ENCODE assay signal across 8 cellular contexts in genomic region chr5:119074419-119074818, GRCh38. TPM values are rescaled to one million over a fixed set of nuclear protein-coding genes. Genes with fewer than 3 reads are reported as not detected.
DNase-seq lines count a peak whose midpoint lies in the region; ATAC-seq and TF ChIP-seq lines count a peak whose summit lies in the region.

No MANE protein-coding gene starts in this region.

- H3K4me3 ChIP-seq in HUES48 (ENCODE audit: low read depth, low read length) = no peak overlapping the region

- H3K4me1 ChIP-seq in HUES48 (ENCODE audit: control insufficient read depth, insufficient read depth, low read length) = peaks cover 41% of the 10 kb centered on the region

- H3K27ac ChIP-seq in HUES48 (ENCODE audit: low read depth, low read length) = peak overlapping the region; percentile 16

- H3K27ac Mint-ChIP-seq in endothelial cell (ENCODE audit: unreplicated experiment) = peak overlapping the region; percentile 41

- H3K36me3 Mint-ChIP-seq in endothelial cell (ENCODE audit: low read depth, unreplicated experiment) = peaks cover 7% of the 10 kb centered on the region

- in situ Hi-C loops in ACHN (cut with HindIII; ENCODE audit: low pct_ligation_motif_present, low pct_unique_long_range_greater_than_20kb, low sequenced_read_pairs) = no loop called here

- DNase-seq in endothelial cell (ENCODE audit: low spot score) (no peak), ACHN (no peak), DMS79 (lab: John Stamatoyannopoulos, UW) (no peak), GM19238 (ENCODE audit: insufficient read length, low spot score) (no peak), NCI-H146 treated with DMSO at 0.1 percent for 48 hours (lab: John Stamatoyannopoulos, UW; ENCODE audit: unreplicated experiment) (no peak)

- H3K9me3 ChIP-seq in HUES48 (ENCODE audit: control insufficient read depth, insufficient read depth, low read length) = no peaks in the 10 kb centered on the region

- H3K27me3 Mint-ChIP-seq in endothelial cell (ENCODE audit: unreplicated experiment) = peaks cover 5% of the 10 kb centered on the region

- no peak for TF ChIP-seq CTCF in endothelial cell (IDR thresholded peaks at IDR 0.05; ENCODE audit: unreplicated experiment)

- H3K4me1 Mint-ChIP-seq in endothelial cell (ENCODE audit: unreplicated experiment) = peaks cover 15% of the 10 kb centered on the region

- ATAC-seq in GM18517 (IDR thresholded peaks at IDR 0.05; ENCODE audit: unreplicated experiment) = peak; percentile 31
- peak; percentile 17 for ATAC-seq in GM21737 (IDR thresholded peaks at IDR 0.05; ENCODE audit: unreplicated experiment)

- H3K27me3 ChIP-seq in HUES48 (ENCODE audit: control insufficient read depth, insufficient read depth, low read length) = no peaks in the 10 kb centered on the region

- H3K9me3 Mint-ChIP-seq in endothelial cell (ENCODE audit: unreplicated experiment) = no peaks in the 10 kb centered on the region

- no peak overlapping the region for H3K9ac ChIP-seq in HUES48 (ENCODE audit: low read depth, low read length)

- H3K36me3 ChIP-seq in HUES48 (ENCODE audit: control insufficient read depth, insufficient read depth, low read length) = no peaks in the 10 kb centered on the region

- no peak overlapping the region for H3K4me3 Mint-ChIP-seq in endothelial cell (ENCODE audit: unreplicated experiment)

RNA-seq across cellular contexts. Expression of gene DMXL1, which starts 3.5 kb away (rescaled TPM):
- 24.9 TPM for total RNA-seq in endothelial cell (ENCODE audit: unreplicated experiment)
